Comparison of ENCODE assay signal across 20 cellular contexts in genomic region chr7:142717453-142717852, GRCh38. TPM values are rescaled to one million over a fixed set of nuclear protein-coding genes. Genes with fewer than 3 reads are reported as not detected.
A peak's percentile ranks its signal among the peaks of the same experiment; 100 is the strongest.
DNase-seq lines count a peak whose midpoint lies in the region; ATAC-seq and TF ChIP-seq lines count a peak whose summit lies in the region.
"Had no signal": no experiment of that assay in that cellular context is flagged by ENCODE, and none has a peak within 500 bp of the region (broad histone marks: within the 10 kb centered on the region; RNA-seq: fewer than 3 reads in every experiment).

No MANE protein-coding gene starts in this region.

- no peak overlapping the region for H3K27ac Mint-ChIP-seq in stimulated activated naive CD8-positive, alpha-beta T cell treated with anti-CD3 and anti-CD28 coated beads, Interleukin-15, Interleukin-2, amounts not matched to agents 100 ng/mL and 50 ng/mL, for 24 hours
- no peak overlapping the region for H3K27ac Mint-ChIP-seq in activated naive CD8-positive, alpha-beta T cell treated with anti-CD3 and anti-CD28 coated beads, Interleukin-2, amount 50 U/mL, for 24 hours
- H3K27ac Mint-ChIP-seq: stimulated activated naive B cell treated with anti-CD40 and anti-IgM and Interleukin-4, amounts not matched to agents 10 μg/mL and 1 μg/mL and 100 μg/mL, for 72 hours had no signal

- intact Hi-C loops in OCI-LY7 (cut with micrococcal nuclease; ENCODE audit: unreplicated experiment): no loop called here
- intact Hi-C loops in upper lobe of right lung (cut with DNase I): no loop called here

- CTCF ChIA-PET in OCI-LY7 (lab: Charles Lee; ENCODE audit: unreplicated experiment): no interaction called here

- H2AFZ ChIP-seq in OCI-LY7 (ENCODE audit: low read length): no peak overlapping the region

- POLR2A ChIA-PET in OCI-LY7 (lab: Charles Lee): interaction anchor here (0.8 to 4.9 kb wide), 3 partner anchors 10 to 91 kb away, joined by 3 to 27 read pairs (median 3); no protein-coding TSS in a partner anchor

- no peak for ATAC-seq in stimulated activated naive CD8-positive, alpha-beta T cell treated with anti-CD3 and anti-CD28 coated beads, Interleukin-15, Interleukin-2, amounts not matched to agents 100 U/mL and 50 U/mL, for 24 hours
- no peak for ATAC-seq in activated naive CD8-positive, alpha-beta T cell treated with anti-CD3 and anti-CD28 coated beads, Interleukin-2, amount 50 U/mL, for 24 hours
- peak; percentile 28 for ATAC-seq in upper lobe of right lung

- peak overlapping the region; percentile 47 for H3K4me3 Mint-ChIP-seq in stimulated activated naive CD8-positive, alpha-beta T cell treated with anti-CD3 and anti-CD28 coated beads, Interleukin-15, Interleukin-2, amounts not matched to agents 100 ng/mL and 50 ng/mL, for 24 hours
- H3K4me3 Mint-ChIP-seq in activated naive CD8-positive, alpha-beta T cell treated with anti-CD3 and anti-CD28 coated beads, Interleukin-2, amount 50 U/mL, for 24 hours: peak overlapping the region; percentile 62
- H3K4me3 Mint-ChIP-seq: stimulated activated naive B cell treated with anti-CD40 and anti-IgM and Interleukin-4, amounts not matched to agents 10 μg/mL and 1 μg/mL and 100 μg/mL, for 72 hours had no signal

- H3K4me3 ChIP-seq in OCI-LY7 (ENCODE audit: low read depth, low read length, poor library complexity, severe bottlenecking) (no peak overlapping the region), upper lobe of right lung (no peak overlapping the region)
- H3K4me3 ChIP-seq: colonic mucosa, left ventricle myocardium inferior, SK-N-MC, smooth muscle cell, upper lobe of left lung had no signal

- no peaks in the 10 kb centered on the region for H4K20me1 ChIP-seq in OCI-LY7 (ENCODE audit: insufficient read depth, low read length)

- no peak overlapping the region for H3K4me2 ChIP-seq in OCI-LY7 (ENCODE audit: low read length)
- H3K4me2 ChIP-seq: smooth muscle cell had no signal

- BruUV-seq in OCI-LY7 (replicated peaks; lab: Mats Ljungman, UMichigan): no TSS peak

- TF ChIP-seq CTCF in OCI-LY7 (conservative IDR thresholded peaks at IDR 0.05; ENCODE audit: low read length) (no peak), upper lobe of right lung (IDR thresholded peaks at IDR 0.05) (no peak)

- DNase-seq in stimulated activated naive CD8-positive, alpha-beta T cell treated with anti-CD3 and anti-CD28 coated beads, Interleukin-15, Interleukin-2, amounts not matched to agents 100 U/mL and 50 U/mL, for 24 hours: no peak
- DNase-seq in OCI-LY7 (ENCODE audit: low spot score) (peak; percentile 36), upper lobe of right lung (no peak), NCI-H2227 (lab: John Stamatoyannopoulos, UW; ENCODE audit: unreplicated experiment) (no peak), NOMO-1 (lab: John Stamatoyannopoulos, UW; ENCODE audit: unreplicated experiment in 2 of 2) (no peak), GM03348 (ENCODE audit: low spot score) (no peak)
- DNase-seq in activated naive CD8-positive, alpha-beta T cell treated with anti-CD3 and anti-CD28 coated beads, Interleukin-2, amount 50 U/mL, for 24 hours: no peak
- DNase-seq: C1 segment of cervical spinal cord; colonic mucosa; DMS53; left ventricle myocardium inferior; NCI-H2081 treated with DMSO at 0.1 percent for 48 hours; NCI-H526; stimulated activated naive B cell treated with anti-CD40 and anti-IgM and Interleukin-4, amounts not matched to agents 10 μg/mL and 1 μg/mL and 100 μg/mL, for 72 hours; upper lobe of left lung had no signal

- peaks cover 4% of the 10 kb centered on the region for H3K27me3 Mint-ChIP-seq in stimulated activated naive CD8-positive, alpha-beta T cell treated with anti-CD3 and anti-CD28 coated beads, Interleukin-15, Interleukin-2, amounts not matched to agents 100 ng/mL and 50 ng/mL, for 24 hours
- H3K27me3 Mint-ChIP-seq in activated naive CD8-positive, alpha-beta T cell treated with anti-CD3 and anti-CD28 coated beads, Interleukin-2, amount 50 U/mL, for 24 hours: no peaks in the 10 kb centered on the region

- no peaks in the 10 kb centered on the region for H3K9me2 ChIP-seq in OCI-LY7 (ENCODE audit: insufficient read depth, low read length)

- no peaks in the 10 kb centered on the region for H3K36me3 ChIP-seq in OCI-LY7 (ENCODE audit: insufficient read depth, low read length)
- H3K36me3 ChIP-seq in upper lobe of right lung: no peaks in the 10 kb centered on the region
- H3K36me3 ChIP-seq: colonic mucosa, left ventricle myocardium inferior, upper lobe of left lung had no signal

- peaks cover 6% of the 10 kb centered on the region for H3K27me3 ChIP-seq in upper lobe of right lung
- H3K27me3 ChIP-seq: colonic mucosa, upper lobe of left lung had no signal

- H3K36me3 Mint-ChIP-seq in stimulated activated naive CD8-positive, alpha-beta T cell treated with anti-CD3 and anti-CD28 coated beads, Interleukin-15, Interleukin-2, amounts not matched to agents 100 ng/mL and 50 ng/mL, for 24 hours (ENCODE audit: low read depth): no peaks in the 10 kb centered on the region
- H3K36me3 Mint-ChIP-seq in activated naive CD8-positive, alpha-beta T cell treated with anti-CD3 and anti-CD28 coated beads, Interleukin-2, amount 50 U/mL, for 24 hours (ENCODE audit: low read depth): no peaks in the 10 kb centered on the region
- H3K36me3 Mint-ChIP-seq: stimulated activated naive B cell treated with anti-CD40 and anti-IgM and Interleukin-4, amounts not matched to agents 10 μg/mL and 1 μg/mL and 100 μg/mL, for 72 hours had no signal

- no peaks in the 10 kb centered on the region for H3K9me3 Mint-ChIP-seq in stimulated activated naive CD8-positive, alpha-beta T cell treated with anti-CD3 and anti-CD28 coated beads, Interleukin-15, Interleukin-2, amounts not matched to agents 100 ng/mL and 50 ng/mL, for 24 hours
- H3K9me3 Mint-ChIP-seq in activated naive CD8-positive, alpha-beta T cell treated with anti-CD3 and anti-CD28 coated beads, Interleukin-2, amount 50 U/mL, for 24 hours: no peaks in the 10 kb centered on the region
- H3K9me3 Mint-ChIP-seq: stimulated activated naive B cell treated with anti-CD40 and anti-IgM and Interleukin-4, amounts not matched to agents 10 μg/mL and 1 μg/mL and 100 μg/mL, for 72 hours had no signal

- H3K27ac ChIP-seq in OCI-LY7 (ENCODE audit: low read depth, low read length, poor library complexity, severe bottlenecking): no peak overlapping the region
- H3K27ac ChIP-seq in upper lobe of right lung: no peak overlapping the region
- H3K27ac ChIP-seq: colonic mucosa, left ventricle myocardium inferior, SK-N-MC, upper lobe of left lung had no signal

- peaks cover 36% of the 10 kb centered on the region for H3K4me1 ChIP-seq in OCI-LY7 (ENCODE audit: insufficient read depth, low read length, poor library complexity, severe bottlenecking)
- no peaks in the 10 kb centered on the region for H3K4me1 ChIP-seq in upper lobe of right lung
- H3K4me1 ChIP-seq: colonic mucosa, left ventricle myocardium inferior, upper lobe of left lung had no signal

- H3K9me3 ChIP-seq in OCI-LY7 (ENCODE audit: low read length) (no peaks in the 10 kb centered on the region), upper lobe of right lung (no peaks in the 10 kb centered on the region)
- H3K9me3 ChIP-seq: colonic mucosa, left ventricle myocardium inferior, upper lobe of left lung had no signal

- no peaks in the 10 kb centered on the region for H3K79me2 ChIP-seq in OCI-LY7 (ENCODE audit: insufficient read depth, low read depth, low read length)

- H3K4me1 Mint-ChIP-seq in stimulated activated naive CD8-positive, alpha-beta T cell treated with anti-CD3 and anti-CD28 coated beads, Interleukin-15, Interleukin-2, amounts not matched to agents 100 ng/mL and 50 ng/mL, for 24 hours (ENCODE audit: low read depth): peaks cover 68% of the 10 kb centered on the region
- H3K4me1 Mint-ChIP-seq in activated naive CD8-positive, alpha-beta T cell treated with anti-CD3 and anti-CD28 coated beads, Interleukin-2, amount 50 U/mL, for 24 hours: peaks cover 62% of the 10 kb centered on the region

RNA-seq across cellular contexts. Expression of gene PRSS1, which starts 31.8 kb away (rescaled TPM):
- not detected in 2 replicates for total RNA-seq in OCI-LY7 (2014; rRNA removed; shearing (Covaris generic))
- total RNA-seq in OCI-LY7 (2022) (not detected in 2 replicates), upper lobe of right lung (not detected)
- total RNA-seq: frontal cortex, left ventricle myocardium inferior, myocyte, smooth muscle cell had no signal

RNA-seq across cellular contexts. Expression of gene PRSS2, which starts 53.3 kb away (rescaled TPM):
- 0.23 and 0.60 TPM in 2 replicates for total RNA-seq in OCI-LY7 (2014; rRNA removed; shearing (Covaris generic))
- total RNA-seq in OCI-LY7 (2022) (1.1 TPM in 2 replicates), upper lobe of right lung (not detected)
- total RNA-seq: frontal cortex, left ventricle myocardium inferior, myocyte, smooth muscle cell had no signal
